ENCODE assay signal across 8 cellular contexts in genomic region chr19:46495789-46496099, GRCh38. TPM values are rescaled to one million over a fixed set of nuclear protein-coding genes. Genes with fewer than 3 reads are reported as not detected.
DNase-seq lines count a peak whose midpoint lies in the region; ATAC-seq and TF ChIP-seq lines count a peak whose summit lies in the region.

Gene PNMA8B (minus strand): TSS chr19:46495867. CDS start chr19:46495465, 402 bp downstream.

- DNase-seq in DMS53 (lab: John Stamatoyannopoulos, UW) (peak; percentile 85), NCI-H510A (lab: John Stamatoyannopoulos, UW) (peak; percentile 89), astrocyte of the spinal cord (ENCODE audit: low read depth, low spot score) (peak; percentile 14), spleen (peak; percentile 83), GDM1 (lab: John Stamatoyannopoulos, UW) (no peak), activated gamma-delta T cell treated with Interleukin-2 at 50 U/mL for 16 hours (no peak)

- ATAC-seq in HG03025 (IDR thresholded peaks at IDR 0.05; ENCODE audit: low FRiP score, unreplicated experiment): no peak

- in situ Hi-C loops in astrocyte of the spinal cord (cut with HindIII; ENCODE audit: low sequenced_read_pairs): no loop called here

- H3K4me3 ChIP-seq in astrocyte of the spinal cord (ENCODE audit: low read depth, low read length) (peak within 1 kb of the TSS; percentile 31), iPS-18c (ENCODE audit: insufficient read depth, low read depth, low read length) (peak within 1 kb of the TSS; percentile 61), spleen (peak within 1 kb of the TSS in 7 of 8 donors; percentile 12 to 67 (median 25))

- no peak for TF ChIP-seq POLR2A in spleen (IDR thresholded peaks at IDR 0.05)

- H3K4me1 ChIP-seq in spleen: peaks cover 15 to 51% (median 39%) of the 10 kb centered on the region in 6 donors

- peaks cover 0 to 67% (median 33%) of the 10 kb centered on the region in 7 donors for H3K27me3 ChIP-seq in spleen (replicated peaks in 1 of 7)

- H3K9me3 ChIP-seq in iPS-18c (ENCODE audit: control insufficient read depth, insufficient read depth, low read length): peaks cover 2% of the 10 kb centered on the region
- no peaks in the 10 kb centered on the region for H3K9me3 ChIP-seq in spleen

- TF ChIP-seq CTCF in astrocyte of the spinal cord (IDR thresholded peaks at IDR 0.05; ENCODE audit: low read depth, low read length): no peak
- no peak for TF ChIP-seq CTCF in spleen (IDR thresholded peaks at IDR 0.05 in 8 of 11, conservative IDR thresholded peaks at IDR 0.05 in 3 of 11)

- intact Hi-C loops in spleen (cut with DNase I; ENCODE audit: low total_unique reads): no loop called here

- whole genome bisulfite sequencing in spleen, 5 donors: 5 to 30% (median 7%) methylated on average over 17 to 29 of the region's 29 CpGs

- peak within 1 kb of the TSS in 1 of 8 donors; percentile 24 for H3K27ac ChIP-seq in spleen

- no peaks in the 10 kb centered on the region for H3K36me3 ChIP-seq in spleen

RNA-seq across cellular contexts. Expression of gene PNMA8B, which starts in this region (rescaled TPM):
- total RNA-seq in spleen: 1 to 10 TPM; 2.1 to 5.7 (median 3.0) TPM
- polyA plus RNA-seq in spleen: 1 to 10 TPM in 2 of 3 donors, under 1 TPM in 1; 0.57 to 1.2 (median 1.2) TPM

Comparison
In these comparisons a context has a peak if more than half of its experiments do, and no peak if none do; other contexts are left out.
1. DNase-seq: peak in DMS53 (single experiment), NCI-H510A (single experiment), astrocyte of the spinal cord (single experiment) and spleen (single experiment); none in GDM1 (single experiment) and activated gamma-delta T cell treated with Interleukin-2 at 50 U/mL for 16 hours (single experiment).
2. Peak in every context shown above with its lines, with median percentiles within 50 percentile points of each other: H3K4me3 ChIP-seq.